Comparison of ENCODE assay signal across 25 cellular contexts in genomic region chr13:54312885-54313284, GRCh38.
DNase-seq lines count a peak whose midpoint lies in the region; ATAC-seq, FAIRE-seq and TF ChIP-seq lines count a peak whose summit lies in the region.
"Had no signal": no experiment of that assay in that cellular context is flagged by ENCODE, and none has a peak within 500 bp of the region (broad histone marks: within the 10 kb centered on the region; RNA-seq: fewer than 3 reads in every experiment).

No MANE protein-coding gene starts in this region.

- H3K4ac ChIP-seq in H9 (ENCODE audit: low read depth, low read length): no peak overlapping the region
- no peak overlapping the region for H3K4ac ChIP-seq in H1 (replicated peaks; ENCODE audit: insufficient read length, low read depth, low read length)

- H3K18ac ChIP-seq in H9 (ENCODE audit: insufficient read length, low read depth, low read length): no peak overlapping the region
- 0 out of 2 replicates have a peak overlapping the region, but pooled peaks have one; percentile 13 for H3K18ac ChIP-seq in H1 (ENCODE audit: extremely low read depth, low read length)

- H2BK5ac ChIP-seq in H9 (ENCODE audit: insufficient read length, low read length): no peak overlapping the region
- no peak overlapping the region for H2BK5ac ChIP-seq in H1 (ENCODE audit: low read depth, low read length)

- no peak overlapping the region for H3K9ac ChIP-seq in H9 (ENCODE audit: extremely low read depth, insufficient read length, low read length)
- H3K9ac ChIP-seq in H1 (replicated peaks in 1 of 4; ENCODE audit: extremely low read depth in 1 of 4, low read depth in 3 of 4, low read length in 3 of 4): no peak overlapping the region
- H3K9ac ChIP-seq: BLaER1 treated with 17β-estradiol and CSF1 and Interleukin-3, amounts not matched to agents 10 nM and 100 nM; GM23248 had no signal

- H2BK120ac ChIP-seq in H9 (ENCODE audit: low read depth, low read length, poor library complexity, severe bottlenecking): no peak overlapping the region
- H2BK120ac ChIP-seq in H1 (replicated peaks; ENCODE audit: low read depth, low read length): no peak overlapping the region

- no peak for TF ChIP-seq POLR2A in H1 (IDR thresholded peaks at IDR 0.05; ENCODE audit: control extremely low read depth in 1 of 2, low read depth in 2 of 2, low read length in 2 of 2)

- H3K27me3 Mint-ChIP-seq in H9 (ENCODE audit: low read depth): no peaks in the 10 kb centered on the region
- no peaks in the 10 kb centered on the region for H3K27me3 Mint-ChIP-seq in CD8-positive, alpha-beta memory T cell
- H3K27me3 Mint-ChIP-seq: CD4-positive, alpha-beta T cell had no signal

- peaks cover 8 to 27% (median 11%) of the 10 kb centered on the region in 3 experiments for H3K36me3 Mint-ChIP-seq in H9 (ENCODE audit: insufficient read depth in 1 of 3, low read depth in 3 of 3)
- H3K36me3 Mint-ChIP-seq in CD8-positive, alpha-beta memory T cell: no peaks in the 10 kb centered on the region
- H3K36me3 Mint-ChIP-seq: CD14-positive monocyte had no signal

- H2BK20ac ChIP-seq in H9 (ENCODE audit: low read depth, low read length, poor library complexity, severe bottlenecking): no peak overlapping the region
- H2BK20ac ChIP-seq in H1 (ENCODE audit: low read length): no peak overlapping the region

- no peak for TF ChIP-seq EP300 in H1 (IDR thresholded peaks at IDR 0.05; ENCODE audit: borderline replicate concordance in 1 of 2, low read depth in 2 of 2, low read length in 2 of 2)

- POLR2A ChIA-PET in H1 (lab: Charles Lee; ENCODE audit: partially characterized antibody): no interaction called here
- POLR2A ChIA-PET in CD8-positive, alpha-beta memory T cell (lab: Charles Lee): no interaction called here

- H2BK12ac ChIP-seq in H9 (ENCODE audit: insufficient read length, low read depth, low read length) (no peak overlapping the region), H1 (ENCODE audit: low read depth, low read length) (no peak overlapping the region)

- H3K56ac ChIP-seq in H9 (ENCODE audit: insufficient read length, low read depth, low read length) (no peak overlapping the region), H1 (replicated peaks; ENCODE audit: insufficient read length, low read depth, low read length) (no peak overlapping the region)

- H3K79me2 ChIP-seq in H9 (ENCODE audit: insufficient read depth, low read length): no peaks in the 10 kb centered on the region
- no peaks in the 10 kb centered on the region for H3K79me2 ChIP-seq in H1 (ENCODE audit: control insufficient read depth in 1 of 2, insufficient read depth in 2 of 2, low read length in 2 of 2)

- H3K4me3 Mint-ChIP-seq in H9: no peak overlapping the region
- H3K4me3 Mint-ChIP-seq in CD8-positive, alpha-beta memory T cell: no peak overlapping the region
- H3K4me3 Mint-ChIP-seq: CD14-positive monocyte; CD4-positive, alpha-beta T cell had no signal

- ATAC-seq in omental fat pad (ENCODE audit: low FRiP score): peak; percentile 23
- ATAC-seq in stimulated activated naive CD8-positive, alpha-beta T cell treated with anti-CD3 and anti-CD28 coated beads, Interleukin-15, Interleukin-2, amounts not matched to agents 100 U/mL and 50 U/mL, for 24 hours: no peak
- ATAC-seq: A549 had no signal

- no peak overlapping the region for H3K27ac ChIP-seq in H9 (ENCODE audit: insufficient read length, low read depth, low read length)
- H3K27ac ChIP-seq in H1 (ENCODE audit: low read depth, low read length): no peak overlapping the region
- no peak overlapping the region for H3K27ac ChIP-seq in CD8-positive, alpha-beta memory T cell (ENCODE audit: low read depth, low read length)
- H3K27ac ChIP-seq: A549; BLaER1 treated with 17β-estradiol and CSF1 and Interleukin-3, amounts not matched to agents 10 nM and 100 nM; GM23248 had no signal

- H3K79me1 ChIP-seq in H9 (ENCODE audit: insufficient read depth, low read depth, low read length, poor library complexity, severe bottlenecking) (no peaks in the 10 kb centered on the region), H1 (ENCODE audit: low read depth, low read length) (no peaks in the 10 kb centered on the region; the same call in 1 of the 2 replicates)

- H4K8ac ChIP-seq in H9 (replicated peaks; ENCODE audit: insufficient read length, low read depth, low read length) (no peak overlapping the region), H1 (ENCODE audit: extremely low read depth, insufficient read depth, low read length) (no peak overlapping the region)

- H3K27ac Mint-ChIP-seq in H9: peak overlapping the region in 1 of 3 experiments; percentile 87; a peak in 2 of 7 replicates
- H3K27ac Mint-ChIP-seq in CD8-positive, alpha-beta memory T cell: no peak overlapping the region
- H3K27ac Mint-ChIP-seq: CD14-positive monocyte; CD4-positive, alpha-beta T cell had no signal

- no peaks in the 10 kb centered on the region for H3K23me2 ChIP-seq in H9 (ENCODE audit: insufficient read length, low read depth, low read length, poor library complexity, severe bottlenecking)
- H3K23me2 ChIP-seq in H1 (ENCODE audit: low read depth, low read length): no peaks in the 10 kb centered on the region

- peaks cover 10 to 23% of the 10 kb centered on the region in 2 experiments for H3K4me1 Mint-ChIP-seq in H9
- no peaks in the 10 kb centered on the region for H3K4me1 Mint-ChIP-seq in CD8-positive, alpha-beta memory T cell
- H3K4me1 Mint-ChIP-seq: CD14-positive monocyte had no signal

- H3K14ac ChIP-seq in H9 (ENCODE audit: insufficient read depth, low read length): no peak overlapping the region
- H3K14ac ChIP-seq in H1 (ENCODE audit: insufficient read length): no peak overlapping the region

- no peak overlapping the region for H3K4me2 ChIP-seq in H9 (ENCODE audit: insufficient read depth, insufficient read length, low read length)
- no peak overlapping the region for H3K4me2 ChIP-seq in H1 (ENCODE audit: insufficient read depth in 1 of 2, low read depth in 2 of 2, low read length in 2 of 2)
- H3K4me2 ChIP-seq: A549; BLaER1 treated with 17β-estradiol and CSF1 and Interleukin-3, amounts not matched to agents 10 nM and 100 nM had no signal

- H4K91ac ChIP-seq in H9 (ENCODE audit: insufficient read length, low read depth, low read length) (no peak overlapping the region), H1 (replicated peaks; ENCODE audit: insufficient read length, low read length) (no peak overlapping the region)

- WGBS in H9 (ENCODE audit: extremely low coverage, insufficient read length, low lambda C conversion rate): no CpG with 5 or more reads among the region's 16 CpGs
- WGBS in H1 (ENCODE audit: extremely low coverage in 1 of 2, insufficient coverage in 1 of 2, insufficient read length in 1 of 2, insufficient replicate concordance in 2 of 2, low coverage in 1 of 2, low lambda C conversion rate in 2 of 2, missing lambda C conversion rate in 1 of 2), 2 experiments: 96% methylated on average over 16 of the region's 16 CpGs; no CpG with 5 or more reads in 1 of the 2 experiments

- no peak overlapping the region for H3K23ac ChIP-seq in H9 (ENCODE audit: insufficient read length, low read depth, low read length)
- H3K23ac ChIP-seq in H1 (ENCODE audit: insufficient read length): no peak overlapping the region

- no peaks in the 10 kb centered on the region for H4K20me1 ChIP-seq in H9 (ENCODE audit: control insufficient read depth, insufficient read depth, insufficient read length)
- H4K20me1 ChIP-seq in H1 (replicated peaks in 1 of 2; ENCODE audit: control insufficient read depth in 1 of 2, insufficient read depth in 2 of 2, low read length in 2 of 2): no peaks in the 10 kb centered on the region
- H4K20me1 ChIP-seq: BLaER1 treated with 17β-estradiol and CSF1 and Interleukin-3, amounts not matched to agents 10 nM and 100 nM had no signal

- H3K4me1 ChIP-seq in H9 (ENCODE audit: insufficient read depth, low read length) (no peaks in the 10 kb centered on the region; the same call in 1 of the 2 replicates), H1 (replicated peaks in 1 of 4; ENCODE audit: control insufficient read depth in 3 of 4, insufficient read depth in 4 of 4, low read length in 3 of 4) (peaks cover 0 to 6% (median 0%) of the 10 kb centered on the region in 4 experiments; a peak in 1 of 7 replicates)
- H3K4me1 ChIP-seq in CD8-positive, alpha-beta memory T cell (ENCODE audit: insufficient read depth, low read length): no peaks in the 10 kb centered on the region
- H3K4me1 ChIP-seq: A549; BE2C; BLaER1 treated with 17β-estradiol and CSF1 and Interleukin-3, amounts not matched to agents 10 nM and 100 nM had no signal

- H2AFZ ChIP-seq in H9 (ENCODE audit: low read length): no peak overlapping the region
- no peak overlapping the region for H2AFZ ChIP-seq in H1 (ENCODE audit: low read length)
- H2AFZ ChIP-seq: GM23248 had no signal

- no peak for TF ChIP-seq CTCF in H9 (conservative IDR thresholded peaks at IDR 0.05)
- no peak for TF ChIP-seq CTCF in H1 (IDR thresholded peaks at IDR 0.05; ENCODE audit: control extremely low read depth in 1 of 3, insufficient read depth in 1 of 3, low read depth in 1 of 3, low read length in 3 of 3)
- TF ChIP-seq CTCF in omental fat pad (IDR thresholded peaks at IDR 0.05): no peak

- no peaks in the 10 kb centered on the region for H3K9me3 ChIP-seq in H9 (ENCODE audit: control insufficient read depth, low read depth, low read length)
- H3K9me3 ChIP-seq in H1 (ENCODE audit: insufficient read depth in 2 of 2, low read depth in 1 of 2, low read length in 1 of 2): peaks cover 6 to 12% of the 10 kb centered on the region in 2 experiments; a peak in 3 of 4 replicates
- no peaks in the 10 kb centered on the region for H3K9me3 ChIP-seq in CD8-positive, alpha-beta memory T cell (ENCODE audit: low read length)
- H3K9me3 ChIP-seq: A549, BE2C had no signal

- H2AK5ac ChIP-seq in H9 (ENCODE audit: insufficient read length, low read length) (no peak overlapping the region), H1 (ENCODE audit: low read depth, low read length) (no peak overlapping the region)

- no peak overlapping the region for H2BK15ac ChIP-seq in H9 (ENCODE audit: low read depth, low read length)
- H2BK15ac ChIP-seq in H1 (ENCODE audit: low read length): no peak overlapping the region

- no peak overlapping the region for H3K4me3 ChIP-seq in H1 (ENCODE audit: extremely low read depth in 1 of 4, insufficient read depth in 2 of 4, low read depth in 3 of 4, low read length in 4 of 4)
- H3K4me3 ChIP-seq in CD8-positive, alpha-beta memory T cell (ENCODE audit: low read length): no peak overlapping the region
- H3K4me3 ChIP-seq: A549; BLaER1 treated with 17β-estradiol and CSF1 and Interleukin-3, amounts not matched to agents 10 nM and 100 nM; GM23248 had no signal

- H3K27me3 ChIP-seq in H9 (ENCODE audit: insufficient read depth, low read length): no peaks in the 10 kb centered on the region
- H3K27me3 ChIP-seq in H1 (replicated peaks in 1 of 4; ENCODE audit: control insufficient read depth in 3 of 4, extremely low read depth in 1 of 4, insufficient read depth in 3 of 4, low read length in 3 of 4): no peaks in the 10 kb centered on the region
- no peaks in the 10 kb centered on the region for H3K27me3 ChIP-seq in CD8-positive, alpha-beta memory T cell (ENCODE audit: insufficient read depth, low read length, poor library complexity, severe bottlenecking)
- H3K27me3 ChIP-seq: BE2C; BLaER1 treated with 17β-estradiol and CSF1 and Interleukin-3, amounts not matched to agents 10 nM and 100 nM had no signal

- peaks cover 0 to 26% (median 0%) of the 10 kb centered on the region in 4 experiments; a peak in 2 of 8 replicates for H3K36me3 ChIP-seq in H1 (ENCODE audit: control insufficient read depth in 2 of 4, insufficient read depth in 4 of 4, low read length in 3 of 4)
- no peaks in the 10 kb centered on the region for H3K36me3 ChIP-seq in CD8-positive, alpha-beta memory T cell (ENCODE audit: insufficient read depth, low read length)
- H3K36me3 ChIP-seq: BE2C; BLaER1 treated with 17β-estradiol and CSF1 and Interleukin-3, amounts not matched to agents 10 nM and 100 nM had no signal

- DNase-seq in H9: peak; percentile 38
- no peak for DNase-seq in H1 (ENCODE audit: low read depth in 1 of 2, low spot score in 2 of 2)
- DNase-seq in omental fat pad (ENCODE audit: low spot score): no peak
- no peak for DNase-seq in CD8-positive, alpha-beta memory T cell
- DNase-seq in SHP77 (lab: John Stamatoyannopoulos, UW): no peak
- no peak for DNase-seq in anterior cingulate cortex (lab: John Stamatoyannopoulos, UW)
- no peak for DNase-seq in stimulated activated naive CD8-positive, alpha-beta T cell treated with anti-CD3 and anti-CD28 coated beads, Interleukin-15, Interleukin-2, amounts not matched to agents 100 U/mL and 50 U/mL, for 24 hours
- DNase-seq: 8988T; ACHN; AML-193; BE2C; Calu3; CD4-positive, alpha-beta T cell; COR-L47; DMS53; DMS79 treated with DMSO at 0.1 percent for 48 hours; GF-D8; GM23248; HCEC 1CT had no signal

- H3K9me3 Mint-ChIP-seq in H9: peaks cover 9 to 14% of the 10 kb centered on the region in 2 experiments
- peaks cover 2 to 16% (median 8%) of the 10 kb centered on the region in 5 donors for H3K9me3 Mint-ChIP-seq in CD8-positive, alpha-beta memory T cell

- CTCF ChIA-PET in H1 (lab: Charles Lee; ENCODE audit: partially characterized antibody): interaction anchor here (0.7 to 1.1 kb wide), 2 partner anchors 8 to 775 kb away, joined by 3 read pairs; no protein-coding TSS in a partner anchor
- CTCF ChIA-PET in CD8-positive, alpha-beta memory T cell (lab: Charles Lee): no interaction called here

- H4K5ac ChIP-seq in H9 (ENCODE audit: insufficient read length, low read depth, low read length) (no peak overlapping the region), H1 (ENCODE audit: insufficient read length, low read depth, low read length) (no peak overlapping the region)

- H3T11ph ChIP-seq in H9 (ENCODE audit: low read length): no peak overlapping the region

- FAIRE-seq in H1 (lab: Jason Lieb, UNC): no peak
- FAIRE-seq: A549, GM12891, GM18507, H54 had no signal

- TF ChIP-seq RAD21 in H1 (IDR thresholded peaks at IDR 0.05 in 1 of 2, conservative IDR thresholded peaks at IDR 0.05 in 1 of 2; ENCODE audit: low read depth in 2 of 2, low read length in 2 of 2): no peak
